ENCODE assay signal across 8 cellular contexts in the genomic region with DNA sequence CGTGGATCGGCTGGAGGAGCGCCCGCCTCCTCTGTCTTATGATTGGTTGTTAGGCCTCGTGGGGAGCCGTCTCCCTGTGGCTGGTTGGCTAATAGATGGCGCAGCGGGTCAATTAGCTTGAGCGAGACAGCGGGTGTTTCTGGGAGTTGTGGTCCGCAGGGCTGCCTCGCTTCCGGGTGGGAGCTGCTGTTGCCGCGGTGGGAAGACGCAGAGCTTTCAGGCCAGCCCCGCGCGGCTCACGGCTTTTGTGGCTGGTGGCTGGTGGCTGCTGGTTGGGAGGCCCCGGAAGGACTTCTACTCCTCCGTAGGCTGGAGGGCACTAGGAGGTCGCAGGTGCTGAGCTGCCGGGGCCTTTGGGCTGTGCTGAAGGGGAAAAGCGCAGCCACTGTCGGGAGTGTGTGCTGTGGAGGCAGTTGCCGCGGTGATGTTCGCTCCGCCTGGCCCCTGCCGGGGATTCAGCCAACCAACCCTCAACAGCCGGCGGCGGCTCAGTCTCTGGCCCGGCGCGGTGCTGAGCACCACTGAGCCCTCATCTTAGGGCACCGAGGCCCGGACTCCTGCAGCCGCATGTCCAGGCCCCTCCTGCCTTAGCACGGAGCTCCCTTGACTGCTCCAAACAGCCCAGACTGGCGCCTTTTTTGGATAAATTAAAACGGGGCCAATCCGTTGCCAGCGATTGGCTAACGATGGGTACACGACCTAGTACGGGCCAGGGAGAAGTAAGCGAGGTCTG. TPM values are rescaled to one million over a fixed set of nuclear protein-coding genes. Genes with fewer than 3 reads are reported as not detected.
DNase-seq lines count a peak whose midpoint lies in the region; ATAC-seq lines count a peak whose summit lies in the region.

No MANE protein-coding gene starts in this region.

- H3K27me3 ChIP-seq in BLaER1 = no peaks in the 10 kb centered on the region

- peak overlapping the region; percentile 87 for H3K27ac ChIP-seq in BLaER1

- H3K27ac Mint-ChIP-seq in activated CD4-positive, alpha-beta T cell treated with anti-CD3 and anti-CD28 coated beads, Interleukin-2, amount 10 ng/mL, durations not matched to agents 24 days and 14 days = peak overlapping the region; percentile 97

- intact Hi-C loops in activated CD4-positive, alpha-beta T cell treated with anti-CD3 and anti-CD28 coated beads, Interleukin-2, amount 10 ng/mL, durations not matched to agents 24 days and 14 days (cut with micrococcal nuclease) = loop anchor here (1.0 to 10.0 kb wide), 6 partner anchors 16 to 1794 kb away; partner anchors contain the start of genes EBF3, MGMT and PPP2R2D

- H3K4me3 Mint-ChIP-seq in activated CD4-positive, alpha-beta T cell treated with anti-CD3 and anti-CD28 coated beads, Interleukin-2, amount 10 ng/mL, durations not matched to agents 24 days and 14 days = peak overlapping the region; percentile 89

- H3K36me3 Mint-ChIP-seq in activated CD4-positive, alpha-beta T cell treated with anti-CD3 and anti-CD28 coated beads, Interleukin-2, amount 10 ng/mL, durations not matched to agents 24 days and 14 days (ENCODE audit: low read depth) = peaks cover 11% of the 10 kb centered on the region

- H3K4me3 ChIP-seq in BLaER1 = peak overlapping the region; percentile 81

- no peaks in the 10 kb centered on the region for H3K36me3 ChIP-seq in BLaER1

- peaks cover 40% of the 10 kb centered on the region for H3K4me1 Mint-ChIP-seq in activated CD4-positive, alpha-beta T cell treated with anti-CD3 and anti-CD28 coated beads, Interleukin-2, amount 10 ng/mL, durations not matched to agents 24 days and 14 days

- no peaks in the 10 kb centered on the region for H3K9me3 Mint-ChIP-seq in activated CD4-positive, alpha-beta T cell treated with anti-CD3 and anti-CD28 coated beads, Interleukin-2, amount 10 ng/mL, durations not matched to agents 24 days and 14 days

- DNase-seq in NCI-H524 treated with DMSO at 0.1 percent for 48 hours (lab: John Stamatoyannopoulos, UW) = peak; percentile 39
- peak; percentile 98 for DNase-seq in activated CD4-positive, alpha-beta T cell treated with anti-CD3 and anti-CD28 coated beads, Interleukin-2, amount 10 ng/mL, durations not matched to agents 24 days and 14 days
- peak; percentile 98 for DNase-seq in dedifferentiated amniotic fluid mesenchymal stem cell (ENCODE audit: extremely low spot score)
- DNase-seq in left lobe of liver (ENCODE audit: low spot score) = peak; percentile 97
- DNase-seq in stimulated activated CD4-positive, alpha-beta T cell treated with anti-CD3 and anti-CD28 coated beads, Interleukin-2, amount 100 ng/mL, for 24 hours = peak; percentile 91 to 94

- ATAC-seq in GM19324 (IDR thresholded peaks at IDR 0.05; ENCODE audit: low FRiP score, unreplicated experiment) = peak; percentile 93
- ATAC-seq in HG03460 (IDR thresholded peaks at IDR 0.05; ENCODE audit: unreplicated experiment) = peak; percentile 86
- peak; percentile 84 for ATAC-seq in left lobe of liver

- H3K9me3 ChIP-seq in BLaER1 = peaks cover 10% of the 10 kb centered on the region

- peak overlapping the region; percentile 92 for H3K4me2 ChIP-seq in BLaER1

- no peaks in the 10 kb centered on the region for H3K27me3 Mint-ChIP-seq in activated CD4-positive, alpha-beta T cell treated with anti-CD3 and anti-CD28 coated beads, Interleukin-2, amount 10 ng/mL, durations not matched to agents 24 days and 14 days

- H3K4me1 ChIP-seq in BLaER1 = peaks cover 29% of the 10 kb centered on the region

- H4K20me1 ChIP-seq in BLaER1 = no peaks in the 10 kb centered on the region

- H3K9ac ChIP-seq in BLaER1 = peak overlapping the region; percentile 85

RNA-seq across cellular contexts. Expression of gene C10orf143, which starts 0.7 kb away (rescaled TPM):
- total RNA-seq in activated CD4-positive, alpha-beta T cell treated with anti-CD3 and anti-CD28 coated beads, Interleukin-2, amount 10 ng/mL, durations not matched to agents 24 days and 14 days = 2.5 and 3.0 TPM in 2 replicates
- 2.9 TPM for total RNA-seq in left lobe of liver

RNA-seq across cellular contexts. Expression of gene GLRX3, which starts 24.9 kb away (rescaled TPM):
- 136 and 149 TPM in 2 replicates for total RNA-seq in activated CD4-positive, alpha-beta T cell treated with anti-CD3 and anti-CD28 coated beads, Interleukin-2, amount 10 ng/mL, durations not matched to agents 24 days and 14 days
- total RNA-seq in left lobe of liver = 23.9 TPM

Comparison
In these comparisons a context has a peak if more than half of its experiments do, and no peak if none do; other contexts are left out.
1. Peak in every context shown above with its lines: DNase-seq, ATAC-seq, H3K4me3 ChIP-seq and H3K27ac ChIP-seq.
2. DNase-seq: peak in every context shown above with its lines; median percentile 98 in activated CD4-positive, alpha-beta T cell treated with anti-CD3 and anti-CD28 coated beads, Interleukin-2, amount 10 ng/mL, durations not matched to agents 24 days and 14 days; 98 in dedifferentiated amniotic fluid mesenchymal stem cell; 97 in left lobe of liver; 92 in stimulated activated CD4-positive, alpha-beta T cell treated with anti-CD3 and anti-CD28 coated beads, Interleukin-2, amount 100 ng/mL, for 24 hours; 39 in NCI-H524 treated with DMSO at 0.1 percent for 48 hours.